8 cellular contexts compared by ENCODE assay signal in the genomic region with DNA sequence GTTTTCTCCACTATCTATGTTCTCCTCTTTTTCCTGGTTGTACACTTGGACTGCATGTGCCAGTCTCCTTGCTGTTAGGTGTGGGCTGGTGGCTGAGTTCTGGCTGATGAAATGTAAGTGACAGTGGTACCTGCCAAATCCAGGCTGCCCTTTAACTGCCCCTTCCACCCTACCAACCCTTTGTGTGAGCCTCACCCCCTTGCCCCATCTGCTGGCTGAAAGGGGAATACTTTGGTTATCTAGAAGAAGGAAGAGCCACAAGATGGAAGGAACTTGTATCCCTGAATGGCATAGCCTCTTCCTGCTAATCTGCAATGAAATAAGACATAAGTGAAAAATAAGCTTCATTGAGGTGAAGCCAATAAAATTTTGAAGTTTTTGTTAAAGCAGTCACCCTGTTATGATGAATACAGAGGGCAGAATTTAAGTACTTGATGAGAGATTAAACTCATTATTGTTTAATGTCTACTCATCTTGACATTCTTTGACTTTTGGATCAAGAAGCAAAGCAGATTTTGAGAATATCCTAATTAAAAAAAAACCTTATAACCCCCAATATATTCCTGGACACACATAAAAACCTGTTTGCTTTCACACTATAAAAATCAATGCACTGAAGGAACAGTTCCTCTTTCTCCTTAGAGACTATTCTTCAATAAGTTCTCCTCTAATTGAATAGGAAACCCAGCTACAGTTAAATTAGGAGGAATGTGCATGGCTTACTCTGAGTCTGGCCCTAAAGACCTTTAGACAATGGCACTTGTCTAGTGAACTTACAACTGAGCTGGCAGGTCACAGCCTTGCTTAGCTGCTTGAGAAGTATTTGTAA.
DNase-seq lines count a peak whose midpoint lies in the region; ATAC-seq and TF ChIP-seq lines count a peak whose summit lies in the region.

No MANE protein-coding gene starts in this region.

- peaks cover 2% of the 10 kb centered on the region for H3K4me1 ChIP-seq in upper lobe of right lung

- H3K27me3 ChIP-seq in upper lobe of right lung: no peaks in the 10 kb centered on the region

- ATAC-seq in upper lobe of right lung: peak; percentile 89

- H3K9me3 ChIP-seq in upper lobe of right lung: no peaks in the 10 kb centered on the region

- intact Hi-C loops in upper lobe of right lung (cut with DNase I): no loop called here

- H3K4me3 ChIP-seq in HFF-Myc (replicated peaks; ENCODE audit: low read depth, low read length) (no peak overlapping the region), upper lobe of right lung (no peak overlapping the region)

- no peak overlapping the region for H3K27ac ChIP-seq in upper lobe of right lung

- TF ChIP-seq CTCF in HFF-Myc (IDR thresholded peaks at IDR 0.05; ENCODE audit: low read depth, low read length, missing control alignments): peak; percentile 52
- peak; percentile 49 for TF ChIP-seq CTCF in upper lobe of right lung (IDR thresholded peaks at IDR 0.05)

- H3K36me3 ChIP-seq in upper lobe of right lung: no peaks in the 10 kb centered on the region

- DNase-seq in DMS153 treated with DMSO at 0.1 percent for 48 hours (lab: John Stamatoyannopoulos, UW; ENCODE audit: unreplicated experiment) (peak; percentile 23), HFF-Myc (ENCODE audit: extremely low read depth, low read depth) (no peak), NCI-H748 (lab: John Stamatoyannopoulos, UW; ENCODE audit: unreplicated experiment) (peak; percentile 78), iPS DF 4.7 (ENCODE audit: extremely low read depth, low spot score) (peak; percentile 36), upper lobe of right lung (no peak), NCI-H226 (no peak), cortex of kidney (lab: John Stamatoyannopoulos, UW) (no peak)
- peak; percentile 67 to 69 for DNase-seq in activated T-cell treated with anti-CD3 and anti-CD28 coated beads, Interleukin-2, amount 50 U/mL, for 48 hours

Comparison
In these comparisons a context has a peak if more than half of its experiments do, and no peak if none do; other contexts are left out.
1. DNase-seq: peak in DMS153 treated with DMSO at 0.1 percent for 48 hours (single experiment), NCI-H748 (single experiment), activated T-cell treated with anti-CD3 and anti-CD28 coated beads, Interleukin-2, amount 50 U/mL, for 48 hours (2 of 2) and iPS DF 4.7 (single experiment); none in HFF-Myc (single experiment), upper lobe of right lung (single experiment), NCI-H226 (single experiment) and cortex of kidney (single experiment).